In genomic region chr16:740764-741505, GRCh38 we compare ENCODE assay signal across 1 cellular context.
TF ChIP-seq lines count a peak whose summit lies in the region.

Gene CIAO3, minus strand, starts transcription at chr16:740997. Its CDS starts 12 bp downstream, at chr16:740985.

TF ChIP-seq in K562, 482 proteins besides CTCF, POLR2A, EP300 and RAD21 (continued from another document and continues in another):
- peak; percentile 77 for TF ChIP-seq CREB3L1 (IDR thresholded peaks at IDR 0.05; ENCODE audit: borderline replicate concordance, low read depth)
- no peak for TF ChIP-seq FOXP4 (CRISPR knock-in tag; IDR thresholded peaks at IDR 0.05; ENCODE audit: borderline replicate concordance)
- TF ChIP-seq PHTF2 (CRISPR knock-in tag; IDR thresholded peaks at IDR 0.05), result no peak
- TF ChIP-seq ZNF408 (CRISPR knock-in tag; IDR thresholded peaks at IDR 0.05; ENCODE audit: low read depth), result no peak
- TF ChIP-seq ZNF431 (CRISPR knock-in tag; IDR thresholded peaks at IDR 0.05), result no peak
- no peak for TF ChIP-seq ZBTB1 (CRISPR knock-in tag; IDR thresholded peaks at IDR 0.05; ENCODE audit: borderline replicate concordance, low read depth)
- TF ChIP-seq CTBP1 (IDR thresholded peaks at IDR 0.05; ENCODE audit: borderline replicate concordance), result peak; percentile 98
- TF ChIP-seq KLF6 (CRISPR knock-in tag; IDR thresholded peaks at IDR 0.05; ENCODE audit: borderline replicate concordance), result no peak; the same call in 1 of the 2 replicates
- TF ChIP-seq PKNOX1 (IDR thresholded peaks at IDR 0.05), result no peak; the same call in 1 of the 2 replicates
- TF ChIP-seq EZH2 (IDR thresholded peaks at IDR 0.05; ENCODE audit: borderline replicate concordance, low read depth, low read length), result no peak
- no peak for TF ChIP-seq DDX20 (tag; IDR thresholded peaks at IDR 0.05; ENCODE audit: low read depth)
- no peak for TF ChIP-seq RBM34 (IDR thresholded peaks at IDR 0.05; ENCODE audit: borderline replicate concordance, insufficient read depth, low read length)
- no peak for TF ChIP-seq MLX (CRISPR knock-in tag; conservative IDR thresholded peaks at IDR 0.05)
- 0 out of 2 replicates have a peak, but pooled peaks have one; percentile 8 for TF ChIP-seq ERF (CRISPR knock-in tag; IDR thresholded peaks at IDR 0.05)
- TF ChIP-seq ZNF586 (CRISPR knock-in tag; conservative IDR thresholded peaks at IDR 0.05), result no peak
- no peak for TF ChIP-seq STAT5A (IDR thresholded peaks at IDR 0.05; ENCODE audit: borderline replicate concordance, low read length)
- TF ChIP-seq FOXK1 (CRISPR knock-in tag; IDR thresholded peaks at IDR 0.05; ENCODE audit: borderline replicate concordance), result no peak
- no peak for TF ChIP-seq HDAC8 (tag; IDR thresholded peaks at IDR 0.05)
- peak; percentile 59; the same call in 1 of the 2 replicates for TF ChIP-seq ZNF583 (CRISPR knock-in tag; IDR thresholded peaks at IDR 0.05)
- no peak for TF ChIP-seq TAF1 (IDR thresholded peaks at IDR 0.05; ENCODE audit: control insufficient read depth, extremely low read depth, insufficient read depth, low read length, severe bottlenecking)
- TF ChIP-seq ZNF780A (CRISPR knock-in tag; IDR thresholded peaks at IDR 0.05), result no peak
- TF ChIP-seq ZNF121 (CRISPR knock-in tag; conservative IDR thresholded peaks at IDR 0.05), result no peak
- TF ChIP-seq ARID3B (CRISPR knock-in tag; IDR thresholded peaks at IDR 0.05; ENCODE audit: borderline replicate concordance), result no peak
- peak; percentile 74 for TF ChIP-seq MBD2 (IDR thresholded peaks at IDR 0.05; ENCODE audit: borderline replicate concordance, low read depth)
- 0 out of 4 replicates have a peak, but pooled peaks of 1 of the 2 experiments have one; percentile 74 for TF ChIP-seq UBTF (IDR thresholded peaks at IDR 0.05; ENCODE audit: borderline replicate concordance in 1 of 2, low read depth in 2 of 2, low read length in 2 of 2)
- TF ChIP-seq NR4A1 (CRISPR knock-in tag; IDR thresholded peaks at IDR 0.05), result peak; percentile 12; the same call in 1 of the 2 replicates
- no peak for TF ChIP-seq NR4A1 (tag; IDR thresholded peaks at IDR 0.05)
- TF ChIP-seq SFPQ (IDR thresholded peaks at IDR 0.05; ENCODE audit: low read depth, low read length), result no peak
- no peak for TF ChIP-seq DNMT1 (IDR thresholded peaks at IDR 0.05)
- no peak for TF ChIP-seq CLOCK (CRISPR knock-in tag; IDR thresholded peaks at IDR 0.05; ENCODE audit: borderline replicate concordance)
- no peak for TF ChIP-seq PCBP2 (IDR thresholded peaks at IDR 0.05; ENCODE audit: low read depth, low read length, poor library complexity, severe bottlenecking)
- TF ChIP-seq PHB2 (IDR thresholded peaks at IDR 0.05; ENCODE audit: low read depth), result no peak
- TF ChIP-seq ZNF318 (IDR thresholded peaks at IDR 0.05; ENCODE audit: borderline replicate concordance in 1 of 2, low read depth in 1 of 2), result no peak
